Comparison of ENCODE assay signal across 12 cellular contexts in genomic region chr18:24018299-24018910, GRCh38.
A peak's percentile ranks its signal among the peaks of the same experiment; 100 is the strongest.
DNase-seq lines count a peak whose midpoint lies in the region; ATAC-seq and TF ChIP-seq lines count a peak whose summit lies in the region.
"Had no signal": no experiment of that assay in that cellular context is flagged by ENCODE, and none has a peak within 500 bp of the region (broad histone marks: within the 10 kb centered on the region; RNA-seq: fewer than 3 reads in every experiment).

No MANE protein-coding gene starts in this region.

- H3K9me2 ChIP-seq in Loucy (replicated peaks; ENCODE audit: low read depth, low read length) = no peaks in the 10 kb centered on the region

- H3K9me3 ChIP-seq in Loucy (ENCODE audit: insufficient read depth, low read depth, low read length) (no peaks in the 10 kb centered on the region), neutrophil (no peaks in the 10 kb centered on the region)

- H4K20me1 ChIP-seq in Loucy (ENCODE audit: insufficient read depth, low read length, poor library complexity, severe bottlenecking) = peaks cover 55% of the 10 kb centered on the region

- DNase-seq in activated CD8-positive, alpha-beta memory T cell treated with anti-CD3 and anti-CD28 coated beads, Interleukin-2, amount 50 U/mL, for 4 hours = peak; percentile 17
- no peak for DNase-seq in activated CD8-positive, alpha-beta memory T cell treated with anti-CD3 and anti-CD28 coated beads for 24 hours
- DNase-seq in activated effector memory CD4-positive, alpha-beta T cell treated with Interleukin-2 at 50 U/mL for 16 hours = no peak
- DNase-seq in NCI-H1694 (lab: John Stamatoyannopoulos, UW) = no peak
- DNase-seq: amygdala, DMS53, GM23248, mammary epithelial cell had no signal

- H3K4me1 ChIP-seq in Loucy (ENCODE audit: insufficient read depth, low read length, poor library complexity, severe bottlenecking) (peaks cover 82% of the 10 kb centered on the region), neutrophil (ENCODE audit: control insufficient read depth in 1 of 2, insufficient read depth in 1 of 2, low read depth in 1 of 2, low read length in 1 of 2) (peaks cover 87 to 88% of the 10 kb centered on the region in 2 experiments)

- peaks cover 86% of the 10 kb centered on the region for H3K4me1 Mint-ChIP-seq in activated naive CD8-positive, alpha-beta T cell (ENCODE audit: low read depth)

- H3K36me3 Mint-ChIP-seq in activated naive CD8-positive, alpha-beta T cell = peaks cover 3% of the 10 kb centered on the region

- H3K27me3 Mint-ChIP-seq in activated naive CD8-positive, alpha-beta T cell = no peaks in the 10 kb centered on the region

- H3F3A ChIP-seq in Loucy (ENCODE audit: low read depth) = peaks cover 14% of the 10 kb centered on the region; the same call in 1 of the 2 replicates

- H3K9me3 Mint-ChIP-seq in activated naive CD8-positive, alpha-beta T cell (ENCODE audit: low read depth) = no peaks in the 10 kb centered on the region

- peaks cover 81% of the 10 kb centered on the region for H3K79me2 ChIP-seq in Loucy (ENCODE audit: insufficient read depth, low read length)

- ATAC-seq in HG03354 (IDR thresholded peaks at IDR 0.05; ENCODE audit: poor library complexity, severe bottlenecking, unreplicated experiment) = no peak

- H3K4me3 Mint-ChIP-seq in activated naive CD8-positive, alpha-beta T cell = peak overlapping the region; percentile 94

- no peak overlapping the region for H2AFZ ChIP-seq in Loucy (ENCODE audit: low read length)
- H2AFZ ChIP-seq: GM23248 had no signal

- peaks cover 6% of the 10 kb centered on the region; the same call in 1 of the 2 replicates for H3K36me3 ChIP-seq in Loucy (ENCODE audit: insufficient read depth, low read length)
- H3K36me3 ChIP-seq in neutrophil = no peaks in the 10 kb centered on the region

- peak overlapping the region; percentile 70 for H3K27ac ChIP-seq in neutrophil
- H3K27ac ChIP-seq: GM23248 had no signal

- H3K27me3 ChIP-seq in Loucy (ENCODE audit: insufficient read depth, low read length, poor library complexity, severe bottlenecking) = no peaks in the 10 kb centered on the region
- H3K27me3 ChIP-seq in neutrophil = no peaks in the 10 kb centered on the region

- H3K27ac Mint-ChIP-seq in activated naive CD8-positive, alpha-beta T cell = peak overlapping the region; percentile 86

- H3K4me3 ChIP-seq in Loucy (ENCODE audit: low read length, poor library complexity, severe bottlenecking) = peak overlapping the region; percentile 77
- H3K4me3 ChIP-seq in neutrophil (ENCODE audit: low read depth in 1 of 2, low read length in 1 of 2) = no peak overlapping the region
- H3K4me3 ChIP-seq: GM23248 had no signal

- H3K9ac ChIP-seq in Loucy (ENCODE audit: low read depth, low read length, poor library complexity, severe bottlenecking) = peak overlapping the region; percentile 36
- H3K9ac ChIP-seq: GM23248 had no signal

- TF ChIP-seq CTCF in Loucy (conservative IDR thresholded peaks at IDR 0.05; ENCODE audit: low read length) = no peak
- TF ChIP-seq CTCF in neutrophil (IDR thresholded peaks at IDR 0.05) = no peak

- H3K4me2 ChIP-seq in Loucy (ENCODE audit: low read depth, low read length, poor library complexity, severe bottlenecking) = peak overlapping the region; percentile 96
